Comparison of ENCODE assay signal across 18 cellular contexts in genomic region chr7:50988465-50988864, GRCh38.
DNase-seq lines count a peak whose midpoint lies in the region; ATAC-seq and TF ChIP-seq lines count a peak whose summit lies in the region.
"Had no signal": no experiment of that assay in that cellular context is flagged by ENCODE, and none has a peak within 500 bp of the region (broad histone marks: within the 10 kb centered on the region; RNA-seq: fewer than 3 reads in every experiment).

No MANE protein-coding gene starts in this region.

- H3K27ac Mint-ChIP-seq in GM23338 (no peak overlapping the region), endodermal cell (no peak overlapping the region)
- H3K27ac Mint-ChIP-seq: CD14-positive monocyte; CD4-positive, alpha-beta memory T cell had no signal

- no peak overlapping the region for H3K9ac ChIP-seq in endodermal cell (ENCODE audit: extremely low read depth, low read length, poor library complexity, severe bottlenecking)
- H3K9ac ChIP-seq in iPS-20b (ENCODE audit: low read depth, low read length): no peak overlapping the region
- H3K9ac ChIP-seq in neuronal stem cell (ENCODE audit: low read depth, low read length, poor library complexity): no peak overlapping the region
- H3K9ac ChIP-seq: BLaER1 had no signal

- no peak overlapping the region for H2BK15ac ChIP-seq in neuronal stem cell (ENCODE audit: low read length)

- ATAC-seq in GM23338: peak; percentile 84
- ATAC-seq: GM12878, K562 had no signal

- in situ Hi-C loops in G401 (cut with HindIII; ENCODE audit: low sequenced_read_pairs): no loop called here

- DNase-seq in GM23338 (ENCODE audit: low spot score) (peak; percentile 63), endodermal cell (peak; percentile 59), neuronal stem cell (ENCODE audit: low spot score) (peak; percentile 37), G401 (ENCODE audit: low spot score) (no peak), GM19240 (ENCODE audit: insufficient read length, low spot score) (no peak), HT-29 (ENCODE audit: low spot score) (no peak)
- DNase-seq: 8988T; CD4-positive, alpha-beta memory T cell; DMS153; DMS79; IMR-90 had no signal

- no peak overlapping the region for H3K14ac ChIP-seq in neuronal stem cell (ENCODE audit: low read length)

- H2BK12ac ChIP-seq in neuronal stem cell (ENCODE audit: low read length): no peak overlapping the region

- H4K20me1 ChIP-seq in GM23338 (replicated peaks; ENCODE audit: insufficient read depth): no peaks in the 10 kb centered on the region
- H4K20me1 ChIP-seq: BLaER1 had no signal

- H2BK5ac ChIP-seq in neuronal stem cell (ENCODE audit: low read length): no peak overlapping the region

- TF ChIP-seq CTCF in GM23338 (conservative IDR thresholded peaks at IDR 0.05; ENCODE audit: low read depth in 2 of 2): no peak
- TF ChIP-seq CTCF in endodermal cell (conservative IDR thresholded peaks at IDR 0.05): no peak

- H3K4me1 Mint-ChIP-seq in GM23338: peaks cover 26% of the 10 kb centered on the region
- peaks cover 12% of the 10 kb centered on the region for H3K4me1 Mint-ChIP-seq in endodermal cell
- H3K4me1 Mint-ChIP-seq: CD14-positive monocyte; CD4-positive, alpha-beta memory T cell had no signal

- WGBS in endodermal cell (ENCODE audit: insufficient coverage in 1 of 2, insufficient read length in 1 of 2), 2 experiments: 69 to 89% methylated on average over 3 to 6 of the region's 6 CpGs
- WGBS in neuronal stem cell (ENCODE audit: extremely low coverage in 2 of 2, insufficient read length in 2 of 2, insufficient replicate concordance in 1 of 2), 2 donors: no CpG with 5 or more reads among the region's 6 CpGs

- peak overlapping the region; percentile 52 for H3K18ac ChIP-seq in neuronal stem cell (ENCODE audit: low read length)

- no peaks in the 10 kb centered on the region for H3K79me2 ChIP-seq in GM23338 (replicated peaks; ENCODE audit: insufficient read depth)

- H4K91ac ChIP-seq in neuronal stem cell (ENCODE audit: low read depth, low read length, poor library complexity): no peak overlapping the region

- H3K36me3 Mint-ChIP-seq in GM23338 (ENCODE audit: low read depth): no peaks in the 10 kb centered on the region
- no peaks in the 10 kb centered on the region for H3K36me3 Mint-ChIP-seq in endodermal cell (ENCODE audit: low read depth)
- H3K36me3 Mint-ChIP-seq: CD14-positive monocyte; CD4-positive, alpha-beta memory T cell had no signal

- no peak overlapping the region for H3K27ac ChIP-seq in GM23338 (ENCODE audit: low read depth)
- no peak overlapping the region for H3K27ac ChIP-seq in endodermal cell (ENCODE audit: low read depth, low read length)
- H3K27ac ChIP-seq in iPS-20b (ENCODE audit: low read length): no peak overlapping the region
- no peak overlapping the region for H3K27ac ChIP-seq in neuronal stem cell (replicated peaks; ENCODE audit: low read length)
- H3K27ac ChIP-seq: BLaER1, HL-60 had no signal

- H3K4me3 Mint-ChIP-seq in GM23338 (no peak overlapping the region; the same call in 2 of the 3 replicates), endodermal cell (no peak overlapping the region)
- H3K4me3 Mint-ChIP-seq: CD14-positive monocyte; CD4-positive, alpha-beta memory T cell had no signal

- no peaks in the 10 kb centered on the region for H3K36me3 ChIP-seq in GM23338 (ENCODE audit: insufficient read depth)
- no peaks in the 10 kb centered on the region for H3K36me3 ChIP-seq in endodermal cell (ENCODE audit: control insufficient read depth, insufficient read depth, low read length)
- H3K36me3 ChIP-seq in iPS-20b (ENCODE audit: insufficient read depth, low read depth, low read length): no peaks in the 10 kb centered on the region
- H3K36me3 ChIP-seq in neuronal stem cell (replicated peaks in 1 of 2; ENCODE audit: control insufficient read depth in 2 of 2, insufficient read depth in 2 of 2, low read length in 2 of 2): no peaks in the 10 kb centered on the region
- H3K36me3 ChIP-seq: BLaER1, HAP-1 had no signal

- no peaks in the 10 kb centered on the region for H3K79me1 ChIP-seq in neuronal stem cell (ENCODE audit: low read depth, low read length)

- peaks cover 4% of the 10 kb centered on the region for H3K27me3 Mint-ChIP-seq in GM23338 (ENCODE audit: insufficient read depth, low read depth, poor library complexity)
- H3K27me3 Mint-ChIP-seq in endodermal cell (ENCODE audit: insufficient read depth): no peaks in the 10 kb centered on the region

- peak overlapping the region; percentile 17; the same call in 1 of the 2 replicates for H3K4me2 ChIP-seq in GM23338
- H3K4me2 ChIP-seq in neuronal stem cell (ENCODE audit: insufficient read depth, low read length, poor library complexity, severe bottlenecking): no peak overlapping the region
- H3K4me2 ChIP-seq: BLaER1 had no signal

- H2AFZ ChIP-seq in GM23338: no peak overlapping the region
- no peak overlapping the region for H2AFZ ChIP-seq in neuronal stem cell (ENCODE audit: low read length)

- H3K4me3 ChIP-seq in GM23338 (no peak overlapping the region), endodermal cell (ENCODE audit: low read length) (no peak overlapping the region), iPS-20b (ENCODE audit: low read length) (0 out of 2 replicates have a peak overlapping the region, but pooled peaks have one; percentile 5), neuronal stem cell (ENCODE audit: low read length in 2 of 2) (no peak overlapping the region)
- H3K4me3 ChIP-seq: BLaER1, GM12878, HAP-1, K562 had no signal

- no peaks in the 10 kb centered on the region for H3F3A ChIP-seq in GM23338 (replicated peaks; ENCODE audit: low read depth)

- no peak overlapping the region for H4K8ac ChIP-seq in neuronal stem cell (ENCODE audit: low read depth, low read length)

- no peak overlapping the region for H3K23ac ChIP-seq in neuronal stem cell (ENCODE audit: low read depth, low read length, poor library complexity)

- H3K4me1 ChIP-seq in GM23338 (ENCODE audit: insufficient read depth) (peaks cover 28% of the 10 kb centered on the region), endodermal cell (ENCODE audit: control insufficient read depth, insufficient read depth, low read length) (no peaks in the 10 kb centered on the region), iPS-20b (ENCODE audit: insufficient read depth, low read length) (peaks cover 19% of the 10 kb centered on the region; the same call in 1 of the 2 replicates), neuronal stem cell (ENCODE audit: control insufficient read depth in 2 of 2, insufficient read depth in 1 of 2, low read depth in 1 of 2, low read length in 2 of 2) (peaks cover 2 to 4% of the 10 kb centered on the region in 2 donors)
- H3K4me1 ChIP-seq: BLaER1 had no signal

- H2BK120ac ChIP-seq in neuronal stem cell (ENCODE audit: low read depth, low read length): no peak overlapping the region

- H3K9me2 ChIP-seq in GM23338 (ENCODE audit: insufficient read depth): peaks cover 15% of the 10 kb centered on the region

- no peak overlapping the region for H2AK5ac ChIP-seq in neuronal stem cell (ENCODE audit: low read depth, low read length)

- H3K9me3 Mint-ChIP-seq in GM23338: 0 out of 3 replicates have a peak, but pooled peaks cover 4% of the 10 kb centered on the region
- no peaks in the 10 kb centered on the region for H3K9me3 Mint-ChIP-seq in endodermal cell

- H3K9me3 ChIP-seq in endodermal cell (ENCODE audit: control insufficient read depth, low read length) (no peaks in the 10 kb centered on the region), iPS-20b (ENCODE audit: insufficient read depth, low read depth, low read length) (no peaks in the 10 kb centered on the region), neuronal stem cell (replicated peaks in 1 of 2; ENCODE audit: control insufficient read depth in 2 of 2, insufficient read depth in 1 of 2, low read depth in 1 of 2, low read length in 2 of 2) (no peaks in the 10 kb centered on the region)
- H3K9me3 ChIP-seq: BLaER1 had no signal

- H3K27me3 ChIP-seq in GM23338 (ENCODE audit: insufficient read depth): no peaks in the 10 kb centered on the region
- no peaks in the 10 kb centered on the region for H3K27me3 ChIP-seq in endodermal cell (ENCODE audit: control insufficient read depth, insufficient read depth, low read length, poor library complexity, severe bottlenecking)
- no peaks in the 10 kb centered on the region for H3K27me3 ChIP-seq in iPS-20b (ENCODE audit: insufficient read depth, low read length)
- H3K27me3 ChIP-seq in neuronal stem cell (ENCODE audit: control insufficient read depth in 3 of 3, insufficient read depth in 3 of 3, low read depth in 1 of 3, low read length in 3 of 3): no peaks in the 10 kb centered on the region
- H3K27me3 ChIP-seq: BLaER1 had no signal

- no peak overlapping the region for H3K4ac ChIP-seq in neuronal stem cell (ENCODE audit: low read length)

Comparison
In these comparisons a context has a peak if more than half of its experiments do, and no peak if none do; other contexts are left out.
1. DNase-seq: peak in GM23338 (single experiment), endodermal cell (single experiment) and neuronal stem cell (single experiment); none in G401 (single experiment), GM19240 (single experiment) and HT-29 (single experiment).